In the genomic region with DNA sequence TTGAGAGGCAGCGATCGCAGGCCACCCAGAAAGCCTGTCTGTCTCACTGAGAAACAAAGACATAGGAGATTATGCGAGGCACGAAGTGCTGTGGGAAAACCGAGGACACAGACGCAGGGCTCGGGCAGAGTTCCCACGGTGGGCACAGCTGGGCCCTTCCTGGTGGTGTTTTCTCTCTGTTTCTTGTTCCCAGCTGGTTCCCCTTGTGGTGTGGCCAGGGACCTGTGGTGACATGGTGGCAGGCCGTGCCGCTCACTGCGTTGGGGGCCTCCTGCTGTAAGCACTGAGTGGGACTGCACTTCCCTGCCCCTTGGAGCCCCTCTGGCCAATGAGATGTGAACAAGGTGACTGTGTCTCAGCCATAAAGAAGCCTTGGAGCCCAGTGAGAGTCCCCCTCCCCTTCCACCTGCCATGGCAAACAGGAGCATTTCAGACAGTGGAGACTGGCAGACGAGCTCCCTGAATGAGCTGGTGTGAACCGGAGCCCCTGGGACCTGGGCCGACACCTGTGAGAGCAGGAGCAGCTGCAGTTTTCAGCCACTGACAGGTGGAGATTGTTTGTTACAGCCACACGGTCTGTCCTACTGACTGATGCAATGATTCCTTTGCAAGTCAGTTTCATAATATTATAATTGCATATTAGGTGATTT, we compare ENCODE assay signal across 28 cellular contexts. TPM values are rescaled to one million over a fixed set of nuclear protein-coding genes. Genes with fewer than 3 reads are reported as not detected.
"Had no signal": no experiment of that assay in that cellular context is flagged by ENCODE, and none has a peak within 500 bp of the region (broad histone marks: within the 10 kb centered on the region; RNA-seq: fewer than 3 reads in every experiment).

No MANE protein-coding gene starts in this region.

- H3K4me2 ChIP-seq: hepatocyte, neural progenitor cell had no signal

- ATAC-seq: activated CD4-positive, alpha-beta T cell treated with anti-CD3 and anti-CD28 coated beads for 36 hours; activated T-cell treated with anti-CD3 and anti-CD28 coated beads, Interleukin-2, amount 50 U/mL, for 72 hours; body of pancreas; gastrocnemius medialis; naive thymus-derived CD4-positive, alpha-beta T cell; stimulated activated memory B cell treated with anti-CD40 and anti-IgM and Interleukin-4, amounts not matched to agents 10 μg/mL and 1 μg/mL and 100 μg/mL, for 72 hours; stimulated activated naive CD8-positive, alpha-beta T cell treated with anti-CD3 and anti-CD28 coated beads, Interleukin-15, amount 100 ng/mL, for 72 hours; upper lobe of right lung had no signal

- H3K4me1 ChIP-seq: body of pancreas, colonic mucosa, gastrocnemius medialis, neural progenitor cell, right lobe of liver, thyroid gland, upper lobe of right lung had no signal

- H3K9me3 ChIP-seq: body of pancreas, colonic mucosa, gastrocnemius medialis, right lobe of liver, thyroid gland, upper lobe of right lung had no signal

- H3K36me3 ChIP-seq: colonic mucosa, gastrocnemius medialis, neural progenitor cell, right lobe of liver, thyroid gland, upper lobe of right lung had no signal

- H3K4me1 Mint-ChIP-seq: activated CD4-positive, alpha-beta T cell treated with anti-CD3 and anti-CD28 coated beads for 36 hours; naive thymus-derived CD4-positive, alpha-beta T cell; stimulated activated memory B cell treated with anti-CD40 and anti-IgM and Interleukin-4, amounts not matched to agents 10 μg/mL and 1 μg/mL and 100 μg/mL, for 72 hours; stimulated activated naive CD8-positive, alpha-beta T cell treated with anti-CD3 and anti-CD28 coated beads, Interleukin-15, amount 100 ng/mL, for 72 hours had no signal

- H3K27ac Mint-ChIP-seq: activated CD4-positive, alpha-beta T cell treated with anti-CD3 and anti-CD28 coated beads for 36 hours; activated naive CD8-positive, alpha-beta T cell; activated T-cell treated with anti-CD3 and anti-CD28 coated beads, Interleukin-2, amount 50 U/mL, for 72 hours; naive thymus-derived CD4-positive, alpha-beta T cell; neural progenitor cell; stimulated activated memory B cell treated with anti-CD40 and anti-IgM and Interleukin-4, amounts not matched to agents 10 μg/mL and 1 μg/mL and 100 μg/mL, for 72 hours had no signal

- DNase-seq: activated CD4-positive, alpha-beta T cell treated with anti-CD3 and anti-CD28 coated beads for 36 hours; activated CD4-positive, CD25-positive, alpha-beta regulatory T cell; activated naive CD4-positive, alpha-beta T cell; activated T-cell treated with anti-CD3 and anti-CD28 coated beads for 4 hours; activated T-cell treated with anti-CD3 and anti-CD28 coated beads, Interleukin-2, amount 50 U/mL, for 72 hours; anterior cingulate cortex; body of pancreas; colonic mucosa; effector CD8-positive, alpha-beta T cell; gastrocnemius medialis; islet precursor cell; midbrain; naive thymus-derived CD4-positive, alpha-beta T cell; stimulated activated CD4-positive, alpha-beta T cell treated with anti-CD3 and anti-CD28 coated beads, Interleukin-4, amount 100 ng/mL, for 24 hours; stimulated activated naive CD8-positive, alpha-beta T cell treated with anti-CD3 and anti-CD28 coated beads, Interleukin-15, amount 100 ng/mL, for 72 hours; substantia nigra; thyroid gland; upper lobe of right lung had no signal

- H3K27me3 ChIP-seq: body of pancreas, colonic mucosa, gastrocnemius medialis, right lobe of liver, thyroid gland had no signal

- H3K27ac ChIP-seq: body of pancreas, colonic mucosa, gastrocnemius medialis, hepatocyte, neural progenitor cell, right lobe of liver, thyroid gland, upper lobe of right lung had no signal

- H3K4me3 Mint-ChIP-seq: activated CD4-positive, alpha-beta T cell treated with anti-CD3 and anti-CD28 coated beads for 36 hours; activated naive CD8-positive, alpha-beta T cell; activated T-cell treated with anti-CD3 and anti-CD28 coated beads, Interleukin-2, amount 50 U/mL, for 72 hours; naive thymus-derived CD4-positive, alpha-beta T cell; neural progenitor cell; stimulated activated memory B cell treated with anti-CD40 and anti-IgM and Interleukin-4, amounts not matched to agents 10 μg/mL and 1 μg/mL and 100 μg/mL, for 72 hours; stimulated activated naive CD8-positive, alpha-beta T cell treated with anti-CD3 and anti-CD28 coated beads, Interleukin-15, amount 100 ng/mL, for 72 hours had no signal

- H3K36me3 Mint-ChIP-seq: activated naive CD8-positive, alpha-beta T cell; naive thymus-derived CD4-positive, alpha-beta T cell; neural progenitor cell; stimulated activated memory B cell treated with anti-CD40 and anti-IgM and Interleukin-4, amounts not matched to agents 10 μg/mL and 1 μg/mL and 100 μg/mL, for 72 hours had no signal

- H3K4me3 ChIP-seq: body of pancreas, colonic mucosa, gastrocnemius medialis, hepatocyte, neural progenitor cell, right lobe of liver, thyroid gland, upper lobe of right lung had no signal

- H3K9me3 Mint-ChIP-seq: activated T-cell treated with anti-CD3 and anti-CD28 coated beads, Interleukin-2, amount 50 U/mL, for 72 hours; stimulated activated memory B cell treated with anti-CD40 and anti-IgM and Interleukin-4, amounts not matched to agents 10 μg/mL and 1 μg/mL and 100 μg/mL, for 72 hours; stimulated activated naive CD8-positive, alpha-beta T cell treated with anti-CD3 and anti-CD28 coated beads, Interleukin-15, amount 100 ng/mL, for 72 hours had no signal

- H3K9ac ChIP-seq: neural progenitor cell had no signal

- H2AFZ ChIP-seq: hepatocyte, neural progenitor cell had no signal

RNA-seq across cellular contexts. Expression of a gene that starts 13.2 kb away (rescaled TPM):
- total RNA-seq: activated CD4-positive, alpha-beta T cell treated with anti-CD3 and anti-CD28 coated beads for 36 hours; activated T-cell treated with anti-CD3 and anti-CD28 coated beads, Interleukin-2, amount 50 U/mL, for 72 hours; body of pancreas; colonic mucosa; dermis microvascular lymphatic vessel endothelial cell; epithelial cell of proximal tubule; hepatocyte; liver; naive thymus-derived CD4-positive, alpha-beta T cell; omental fat pad; right lobe of liver; T-helper 1 cell treated with Interleukin-12 subunit alpha and Interleukin-12 subunit beta and Interleukin-4 antibody, amounts not matched to agents 30 ng/mL and 1 ng/mL, for 36 hours; thyroid gland; upper lobe of right lung had no signal
- polyA plus RNA-seq: hepatocyte; liver; naive thymus-derived CD4-positive, alpha-beta T cell had no signal
